2 cellular contexts compared by ENCODE assay signal in the genomic region with DNA sequence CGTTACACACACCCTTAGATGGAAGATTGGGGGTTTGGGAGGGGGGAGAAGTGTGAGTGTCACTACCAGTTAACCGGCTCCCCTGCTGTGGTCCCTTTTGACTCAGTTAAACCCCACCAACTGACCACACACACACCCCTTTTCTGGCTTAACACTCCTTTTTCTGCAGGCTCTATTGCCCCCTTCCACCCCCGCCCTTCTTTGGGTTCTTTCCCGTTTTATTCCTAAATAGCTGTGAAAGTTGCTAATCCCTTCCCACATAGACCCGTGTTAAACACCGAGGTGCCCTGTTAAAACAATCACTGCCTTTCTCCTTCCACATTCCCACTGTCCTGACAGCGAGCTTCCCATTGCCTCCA.
TF ChIP-seq lines count a peak whose summit lies in the region.

No MANE protein-coding gene starts in this region.

TF ChIP-seq in SK-N-SH, 30 proteins besides CTCF, POLR2A, EP300 and RAD21 (continued from another document):
- TF ChIP-seq, protein P1, sequence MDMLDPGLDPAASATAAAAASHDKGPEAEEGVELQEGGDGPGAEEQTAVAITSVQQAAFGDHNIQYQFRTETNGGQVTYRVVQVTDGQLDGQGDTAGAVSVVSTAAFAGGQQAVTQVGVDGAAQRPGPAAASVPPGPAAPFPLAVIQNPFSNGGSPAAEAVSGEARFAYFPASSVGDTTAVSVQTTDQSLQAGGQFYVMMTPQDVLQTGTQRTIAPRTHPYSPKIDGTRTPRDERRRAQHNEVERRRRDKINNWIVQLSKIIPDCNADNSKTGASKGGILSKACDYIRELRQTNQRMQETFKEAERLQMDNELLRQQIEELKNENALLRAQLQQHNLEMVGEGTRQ (IDR thresholded peaks at IDR 0.05; ENCODE audit: borderline replicate concordance, low read depth, low read length), result no peak
- TF ChIP-seq, protein P2, sequence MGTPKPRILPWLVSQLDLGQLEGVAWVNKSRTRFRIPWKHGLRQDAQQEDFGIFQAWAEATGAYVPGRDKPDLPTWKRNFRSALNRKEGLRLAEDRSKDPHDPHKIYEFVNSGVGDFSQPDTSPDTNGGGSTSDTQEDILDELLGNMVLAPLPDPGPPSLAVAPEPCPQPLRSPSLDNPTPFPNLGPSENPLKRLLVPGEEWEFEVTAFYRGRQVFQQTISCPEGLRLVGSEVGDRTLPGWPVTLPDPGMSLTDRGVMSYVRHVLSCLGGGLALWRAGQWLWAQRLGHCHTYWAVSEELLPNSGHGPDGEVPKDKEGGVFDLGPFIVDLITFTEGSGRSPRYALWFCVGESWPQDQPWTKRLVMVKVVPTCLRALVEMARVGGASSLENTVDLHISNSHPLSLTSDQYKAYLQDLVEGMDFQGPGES (IDR thresholded peaks at IDR 0.05; ENCODE audit: low read depth, low read length), result no peak
- TF ChIP-seq SMC3 (IDR thresholded peaks at IDR 0.05; ENCODE audit: low read depth, low read length) (no peak), GATA2 (CRISPR knock-in tag; IDR thresholded peaks at IDR 0.05) (no peak), SIN3A (IDR thresholded peaks at IDR 0.05; ENCODE audit: borderline replicate concordance, low read depth, low read length) (no peak), NRF1 (IDR thresholded peaks at IDR 0.05; ENCODE audit: low read depth, low read length) (no peak), POLR2AphosphoS5 (IDR thresholded peaks at IDR 0.05; ENCODE audit: low read depth, low read length) (no peak), ELF1 (IDR thresholded peaks at IDR 0.05) (no peak), TCF12 (IDR thresholded peaks at IDR 0.05) (no peak), JUND (IDR thresholded peaks at IDR 0.05) (no peak), NFIC (IDR thresholded peaks at IDR 0.05; ENCODE audit: borderline replicate concordance) (no peak)
- TF ChIP-seq, protein P3, sequence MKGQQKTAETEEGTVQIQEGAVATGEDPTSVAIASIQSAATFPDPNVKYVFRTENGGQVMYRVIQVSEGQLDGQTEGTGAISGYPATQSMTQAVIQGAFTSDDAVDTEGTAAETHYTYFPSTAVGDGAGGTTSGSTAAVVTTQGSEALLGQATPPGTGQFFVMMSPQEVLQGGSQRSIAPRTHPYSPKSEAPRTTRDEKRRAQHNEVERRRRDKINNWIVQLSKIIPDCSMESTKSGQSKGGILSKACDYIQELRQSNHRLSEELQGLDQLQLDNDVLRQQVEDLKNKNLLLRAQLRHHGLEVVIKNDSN (IDR thresholded peaks at IDR 0.05; ENCODE audit: borderline replicate concordance, low read depth), result no peak

TF ChIP-seq in SK-N-SH treated with all-trans-retinoic acid at 6 μM for 48 hours, 23 proteins besides CTCF, POLR2A, EP300 and RAD21 (continued from another document):
- TF ChIP-seq, protein P4, sequence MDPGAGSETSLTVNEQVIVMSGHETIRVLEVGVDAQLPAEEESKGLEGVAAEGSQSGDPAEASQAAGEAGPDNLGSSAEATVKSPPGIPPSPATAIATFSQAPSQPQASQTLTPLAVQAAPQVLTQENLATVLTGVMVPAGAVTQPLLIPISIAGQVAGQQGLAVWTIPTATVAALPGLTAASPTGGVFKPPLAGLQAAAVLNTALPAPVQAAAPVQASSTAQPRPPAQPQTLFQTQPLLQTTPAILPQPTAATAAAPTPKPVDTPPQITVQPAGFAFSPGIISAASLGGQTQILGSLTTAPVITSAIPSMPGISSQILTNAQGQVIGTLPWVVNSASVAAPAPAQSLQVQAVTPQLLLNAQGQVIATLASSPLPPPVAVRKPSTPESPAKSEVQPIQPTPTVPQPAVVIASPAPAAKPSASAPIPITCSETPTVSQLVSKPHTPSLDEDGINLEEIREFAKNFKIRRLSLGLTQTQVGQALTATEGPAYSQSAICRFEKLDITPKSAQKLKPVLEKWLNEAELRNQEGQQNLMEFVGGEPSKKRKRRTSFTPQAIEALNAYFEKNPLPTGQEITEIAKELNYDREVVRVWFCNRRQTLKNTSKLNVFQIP (CRISPR knock-in tag; IDR thresholded peaks at IDR 0.05; ENCODE audit: borderline replicate concordance, low read depth), result no peak
- TF ChIP-seq, protein P5, sequence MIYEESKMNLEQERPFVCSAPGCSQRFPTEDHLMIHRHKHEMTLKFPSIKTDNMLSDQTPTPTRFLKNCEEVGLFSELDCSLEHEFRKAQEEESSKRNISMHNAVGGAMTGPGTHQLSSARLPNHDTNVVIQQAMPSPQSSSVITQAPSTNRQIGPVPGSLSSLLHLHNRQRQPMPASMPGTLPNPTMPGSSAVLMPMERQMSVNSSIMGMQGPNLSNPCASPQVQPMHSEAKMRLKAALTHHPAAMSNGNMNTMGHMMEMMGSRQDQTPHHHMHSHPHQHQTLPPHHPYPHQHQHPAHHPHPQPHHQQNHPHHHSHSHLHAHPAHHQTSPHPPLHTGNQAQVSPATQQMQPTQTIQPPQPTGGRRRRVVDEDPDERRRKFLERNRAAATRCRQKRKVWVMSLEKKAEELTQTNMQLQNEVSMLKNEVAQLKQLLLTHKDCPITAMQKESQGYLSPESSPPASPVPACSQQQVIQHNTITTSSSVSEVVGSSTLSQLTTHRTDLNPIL (CRISPR knock-in tag; IDR thresholded peaks at IDR 0.05; ENCODE audit: low read depth), result no peak
- TF ChIP-seq ZFP3 (CRISPR knock-in tag; IDR thresholded peaks at IDR 0.05), result no peak
- no peak for TF ChIP-seq TCF4 (CRISPR knock-in tag; IDR thresholded peaks at IDR 0.05; ENCODE audit: borderline replicate concordance)
- TF ChIP-seq ZNF70 (CRISPR knock-in tag; IDR thresholded peaks at IDR 0.05), result no peak
- TF ChIP-seq ARNTL (CRISPR knock-in tag; IDR thresholded peaks at IDR 0.05; ENCODE audit: borderline replicate concordance, low read depth), result no peak
- no peak for TF ChIP-seq ZNF565 (CRISPR knock-in tag; conservative IDR thresholded peaks at IDR 0.05; ENCODE audit: low read depth)
- TF ChIP-seq, protein P6, sequence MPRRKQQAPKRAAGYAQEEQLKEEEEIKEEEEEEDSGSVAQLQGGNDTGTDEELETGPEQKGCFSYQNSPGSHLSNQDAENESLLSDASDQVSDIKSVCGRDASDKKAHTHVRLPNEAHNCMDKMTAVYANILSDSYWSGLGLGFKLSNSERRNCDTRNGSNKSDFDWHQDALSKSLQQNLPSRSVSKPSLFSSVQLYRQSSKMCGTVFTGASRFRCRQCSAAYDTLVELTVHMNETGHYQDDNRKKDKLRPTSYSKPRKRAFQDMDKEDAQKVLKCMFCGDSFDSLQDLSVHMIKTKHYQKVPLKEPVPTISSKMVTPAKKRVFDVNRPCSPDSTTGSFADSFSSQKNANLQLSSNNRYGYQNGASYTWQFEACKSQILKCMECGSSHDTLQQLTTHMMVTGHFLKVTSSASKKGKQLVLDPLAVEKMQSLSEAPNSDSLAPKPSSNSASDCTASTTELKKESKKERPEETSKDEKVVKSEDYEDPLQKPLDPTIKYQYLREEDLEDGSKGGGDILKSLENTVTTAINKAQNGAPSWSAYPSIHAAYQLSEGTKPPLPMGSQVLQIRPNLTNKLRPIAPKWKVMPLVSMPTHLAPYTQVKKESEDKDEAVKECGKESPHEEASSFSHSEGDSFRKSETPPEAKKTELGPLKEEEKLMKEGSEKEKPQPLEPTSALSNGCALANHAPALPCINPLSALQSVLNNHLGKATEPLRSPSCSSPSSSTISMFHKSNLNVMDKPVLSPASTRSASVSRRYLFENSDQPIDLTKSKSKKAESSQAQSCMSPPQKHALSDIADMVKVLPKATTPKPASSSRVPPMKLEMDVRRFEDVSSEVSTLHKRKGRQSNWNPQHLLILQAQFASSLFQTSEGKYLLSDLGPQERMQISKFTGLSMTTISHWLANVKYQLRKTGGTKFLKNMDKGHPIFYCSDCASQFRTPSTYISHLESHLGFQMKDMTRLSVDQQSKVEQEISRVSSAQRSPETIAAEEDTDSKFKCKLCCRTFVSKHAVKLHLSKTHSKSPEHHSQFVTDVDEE (CRISPR knock-in tag; IDR thresholded peaks at IDR 0.05), result no peak
- no peak for TF ChIP-seq ZC3H10 (CRISPR knock-in tag; IDR thresholded peaks at IDR 0.05)
- TF ChIP-seq GLIS3 (CRISPR knock-in tag; IDR thresholded peaks at IDR 0.05), result no peak
- no peak for TF ChIP-seq CSDC2 (CRISPR knock-in tag; IDR thresholded peaks at IDR 0.05)
- TF ChIP-seq SNAI2 (CRISPR knock-in tag; IDR thresholded peaks at IDR 0.05), result no peak
- TF ChIP-seq RARB (CRISPR knock-in tag; IDR thresholded peaks at IDR 0.05), result no peak
- no peak for TF ChIP-seq OSR1 (CRISPR knock-in tag; IDR thresholded peaks at IDR 0.05)
- no peak for TF ChIP-seq PPARA (CRISPR knock-in tag; IDR thresholded peaks at IDR 0.05; ENCODE audit: borderline replicate concordance)
TF ChIP-seq in SK-N-SH treated with all-trans-retinoic acid at 6 μM for 48 hours: peak in this region for 0.
